Comparison of ENCODE assay signal across 1 cellular context in the genomic region with DNA sequence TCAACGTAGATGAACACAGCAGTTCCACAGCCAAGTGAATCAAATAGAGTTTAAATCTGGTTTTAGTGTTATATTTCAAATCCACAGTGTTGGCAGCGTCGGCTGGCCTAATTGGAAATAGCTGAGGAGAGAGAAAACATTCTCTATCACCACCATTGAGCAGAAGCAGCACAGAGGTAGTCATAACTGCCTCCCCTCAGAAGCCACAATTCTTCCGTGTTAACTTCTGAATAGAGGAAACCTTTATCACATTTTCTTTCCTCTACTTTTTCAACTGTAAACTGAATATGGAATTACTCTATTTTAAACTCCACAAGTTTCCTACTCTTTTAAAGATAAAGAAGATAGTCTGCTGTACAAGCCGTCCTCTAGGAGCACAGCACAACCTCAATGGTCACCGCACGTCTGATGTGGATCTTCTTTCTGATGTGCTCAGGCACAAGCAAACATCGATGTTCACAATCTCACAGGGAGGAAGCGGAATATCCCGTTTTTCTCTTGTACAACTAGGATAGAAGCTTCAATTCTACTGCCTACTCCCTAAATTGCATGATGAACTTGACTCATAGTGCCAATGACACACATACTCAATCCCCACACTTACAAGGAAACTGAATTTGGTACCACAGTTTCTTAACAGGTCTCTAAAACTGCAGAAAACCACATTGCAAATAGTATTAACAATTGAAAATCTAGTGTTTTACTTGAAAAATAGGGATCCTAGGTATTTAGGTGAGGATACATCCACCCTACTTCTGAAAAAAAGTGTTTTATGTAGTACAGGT.
TF ChIP-seq lines count a peak whose summit lies in the region.

No MANE protein-coding gene starts in this region.

TF ChIP-seq in GM23338, 12 proteins besides CTCF, POLR2A, EP300 and RAD21 (continued from another document):
- TF ChIP-seq, protein P1, sequence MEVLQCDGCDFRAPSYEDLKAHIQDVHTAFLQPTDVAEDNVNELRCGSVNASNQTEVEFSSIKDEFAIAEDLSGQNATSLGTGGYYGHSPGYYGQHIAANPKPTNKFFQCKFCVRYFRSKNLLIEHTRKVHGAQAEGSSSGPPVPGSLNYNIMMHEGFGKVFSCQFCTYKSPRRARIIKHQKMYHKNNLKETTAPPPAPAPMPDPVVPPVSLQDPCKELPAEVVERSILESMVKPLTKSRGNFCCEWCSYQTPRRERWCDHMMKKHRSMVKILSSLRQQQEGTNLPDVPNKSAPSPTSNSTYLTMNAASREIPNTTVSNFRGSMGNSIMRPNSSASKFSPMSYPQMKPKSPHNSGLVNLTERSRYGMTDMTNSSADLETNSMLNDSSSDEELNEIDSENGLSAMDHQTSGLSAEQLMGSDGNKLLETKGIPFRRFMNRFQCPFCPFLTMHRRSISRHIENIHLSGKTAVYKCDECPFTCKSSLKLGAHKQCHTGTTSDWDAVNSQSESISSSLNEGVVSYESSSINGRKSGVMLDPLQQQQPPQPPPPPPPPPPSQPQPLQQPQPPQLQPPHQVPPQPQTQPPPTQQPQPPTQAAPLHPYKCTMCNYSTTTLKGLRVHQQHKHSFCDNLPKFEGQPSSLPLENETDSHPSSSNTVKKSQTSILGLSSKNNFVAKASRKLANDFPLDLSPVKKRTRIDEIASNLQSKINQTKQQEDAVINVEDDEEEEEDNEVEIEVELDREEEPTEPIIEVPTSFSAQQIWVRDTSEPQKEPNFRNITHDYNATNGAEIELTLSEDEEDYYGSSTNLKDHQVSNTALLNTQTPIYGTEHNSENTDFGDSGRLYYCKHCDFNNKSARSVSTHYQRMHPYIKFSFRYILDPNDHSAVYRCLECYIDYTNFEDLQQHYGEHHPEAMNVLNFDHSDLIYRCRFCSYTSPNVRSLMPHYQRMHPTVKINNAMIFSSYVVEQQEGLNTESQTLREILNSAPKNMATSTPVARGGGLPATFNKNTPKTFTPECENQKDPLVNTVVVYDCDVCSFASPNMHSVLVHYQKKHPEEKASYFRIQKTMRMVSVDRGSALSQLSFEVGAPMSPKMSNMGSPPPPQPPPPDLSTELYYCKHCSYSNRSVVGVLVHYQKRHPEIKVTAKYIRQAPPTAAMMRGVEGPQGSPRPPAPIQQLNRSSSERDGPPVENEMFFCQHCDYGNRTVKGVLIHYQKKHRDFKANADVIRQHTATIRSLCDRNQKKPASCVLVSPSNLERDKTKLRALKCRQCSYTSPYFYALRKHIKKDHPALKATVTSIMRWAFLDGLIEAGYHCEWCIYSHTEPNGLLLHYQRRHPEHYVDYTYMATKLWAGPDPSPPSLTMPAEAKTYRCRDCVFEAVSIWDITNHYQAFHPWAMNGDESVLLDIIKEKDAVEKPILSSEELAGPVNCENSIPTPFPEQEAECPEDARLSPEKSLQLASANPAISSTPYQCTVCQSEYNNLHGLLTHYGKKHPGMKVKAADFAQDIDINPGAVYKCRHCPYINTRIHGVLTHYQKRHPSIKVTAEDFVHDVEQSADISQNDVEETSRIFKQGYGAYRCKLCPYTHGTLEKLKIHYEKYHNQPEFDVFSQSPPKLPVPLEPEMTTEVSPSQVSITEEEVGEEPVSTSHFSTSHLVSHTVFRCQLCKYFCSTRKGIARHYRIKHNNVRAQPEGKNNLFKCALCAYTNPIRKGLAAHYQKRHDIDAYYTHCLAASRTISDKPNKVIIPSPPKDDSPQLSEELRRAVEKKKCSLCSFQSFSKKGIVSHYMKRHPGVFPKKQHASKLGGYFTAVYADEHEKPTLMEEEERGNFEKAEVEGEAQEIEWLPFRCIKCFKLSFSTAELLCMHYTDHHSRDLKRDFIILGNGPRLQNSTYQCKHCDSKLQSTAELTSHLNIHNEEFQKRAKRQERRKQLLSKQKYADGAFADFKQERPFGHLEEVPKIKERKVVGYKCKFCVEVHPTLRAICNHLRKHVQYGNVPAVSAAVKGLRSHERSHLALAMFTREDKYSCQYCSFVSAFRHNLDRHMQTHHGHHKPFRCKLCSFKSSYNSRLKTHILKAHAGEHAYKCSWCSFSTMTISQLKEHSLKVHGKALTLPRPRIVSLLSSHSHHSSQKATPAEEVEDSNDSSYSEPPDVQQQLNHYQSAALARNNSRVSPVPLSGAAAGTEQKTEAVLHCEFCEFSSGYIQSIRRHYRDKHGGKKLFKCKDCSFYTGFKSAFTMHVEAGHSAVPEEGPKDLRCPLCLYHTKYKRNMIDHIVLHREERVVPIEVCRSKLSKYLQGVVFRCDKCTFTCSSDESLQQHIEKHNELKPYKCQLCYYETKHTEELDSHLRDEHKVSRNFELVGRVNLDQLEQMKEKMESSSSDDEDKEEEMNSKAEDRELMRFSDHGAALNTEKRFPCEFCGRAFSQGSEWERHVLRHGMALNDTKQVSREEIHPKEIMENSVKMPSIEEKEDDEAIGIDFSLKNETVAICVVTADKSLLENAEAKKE (CRISPR knock-in tag; IDR thresholded peaks at IDR 0.05), result no peak
TF ChIP-seq in GM23338: peak in this region for 0.
